In genomic region chr1:37465596-37466517, GRCh38 we compare ENCODE assay signal across 15 cellular contexts. TPM values are rescaled to one million over a fixed set of nuclear protein-coding genes. Genes with fewer than 3 reads are reported as not detected.
DNase-seq lines count a peak whose midpoint lies in the region; ATAC-seq and TF ChIP-seq lines count a peak whose summit lies in the region.
"Had no signal": no experiment of that assay in that cellular context is flagged by ENCODE, and none has a peak within 500 bp of the region (broad histone marks: within the 10 kb centered on the region; RNA-seq: fewer than 3 reads in every experiment).

No MANE protein-coding gene starts in this region.

- intact Hi-C loops in breast epithelium (cut with DNase I; ENCODE audit: low total_unique reads) (no loop called here), left lung (cut with DNase I) (no loop called here)

- H3K4me1 ChIP-seq in breast epithelium (peaks cover 0 to 6% of the 10 kb centered on the region in 2 donors), left lung (peaks cover 0 to 2% of the 10 kb centered on the region in 2 donors)

- H3K9me3 Mint-ChIP-seq in stimulated activated effector memory CD8-positive, alpha-beta T cell treated with anti-CD3 and anti-CD28 coated beads, Interleukin-12 subunit alpha, Interleukin-12 subunit beta, amount 100 ng/mL, for 72 hours, result no peaks in the 10 kb centered on the region
- H3K9me3 Mint-ChIP-seq: activated CD4-positive, alpha-beta T cell treated with anti-CD3 and anti-CD28 coated beads, Interleukin-2, amount 10 ng/mL, durations not matched to agents 24 days and 14 days; activated naive CD8-positive, alpha-beta T cell treated with anti-CD3 and anti-CD28 coated beads, Interleukin-2, amount 10 ng/mL, durations not matched to agents 7 days and 5 days; CD14-positive monocyte; GM23338; naive B cell had no signal

- H3K4me3 ChIP-seq in breast epithelium (no peak overlapping the region), left lung (no peak overlapping the region)
- H3K4me3 ChIP-seq: GM23338 had no signal

- no peak for TF ChIP-seq POLR2A in breast epithelium (IDR thresholded peaks at IDR 0.05)

- DNase-seq in NCI-H446 (lab: John Stamatoyannopoulos, UW) (peak; percentile 36 to 79), breast epithelium (ENCODE audit: low spot score in 2 of 2) (peak in 1 of 2 donors; percentile 45), left lung (no peak), NCI-H82 (lab: John Stamatoyannopoulos, UW) (no peak), dermis blood vessel endothelial cell (no peak)
- no peak for DNase-seq in stimulated activated effector memory CD8-positive, alpha-beta T cell treated with anti-CD3 and anti-CD28 coated beads, Interleukin-12 subunit alpha, Interleukin-12 subunit beta, amount 100 ng/mL, for 72 hours (ENCODE audit: low spot score in 2 of 2)
- no peak for DNase-seq in activated effector memory CD4-positive, alpha-beta T cell treated with anti-CD3 and anti-CD28 coated beads, Interleukin-2, amount 50 U/mL, for 16 hours
- DNase-seq: activated CD4-positive, alpha-beta T cell treated with anti-CD3 and anti-CD28 coated beads, Interleukin-2, amount 10 ng/mL, durations not matched to agents 24 days and 14 days; activated naive CD8-positive, alpha-beta T cell treated with anti-CD3 and anti-CD28 coated beads, Interleukin-2, amount 10 ng/mL, durations not matched to agents 7 days and 5 days; activated T-cell treated with anti-CD3 and anti-CD28 coated beads for 4 hours; DMS53; naive B cell had no signal

- no peak overlapping the region for H3K4me3 Mint-ChIP-seq in stimulated activated effector memory CD8-positive, alpha-beta T cell treated with anti-CD3 and anti-CD28 coated beads, Interleukin-12 subunit alpha, Interleukin-12 subunit beta, amount 100 ng/mL, for 72 hours
- H3K4me3 Mint-ChIP-seq: activated CD4-positive, alpha-beta T cell treated with anti-CD3 and anti-CD28 coated beads, Interleukin-2, amount 10 ng/mL, durations not matched to agents 24 days and 14 days; activated naive CD8-positive, alpha-beta T cell treated with anti-CD3 and anti-CD28 coated beads, Interleukin-2, amount 10 ng/mL, durations not matched to agents 7 days and 5 days; CD14-positive monocyte; GM23338; naive B cell had no signal

- no peak overlapping the region for H3K27ac Mint-ChIP-seq in stimulated activated effector memory CD8-positive, alpha-beta T cell treated with anti-CD3 and anti-CD28 coated beads, Interleukin-12 subunit alpha, Interleukin-12 subunit beta, amount 100 ng/mL, for 72 hours
- H3K27ac Mint-ChIP-seq: activated CD4-positive, alpha-beta T cell treated with anti-CD3 and anti-CD28 coated beads, Interleukin-2, amount 10 ng/mL, durations not matched to agents 24 days and 14 days; activated naive CD8-positive, alpha-beta T cell treated with anti-CD3 and anti-CD28 coated beads, Interleukin-2, amount 10 ng/mL, durations not matched to agents 7 days and 5 days; CD14-positive monocyte; GM23338; naive B cell had no signal

- H3K36me3 Mint-ChIP-seq in stimulated activated effector memory CD8-positive, alpha-beta T cell treated with anti-CD3 and anti-CD28 coated beads, Interleukin-12 subunit alpha, Interleukin-12 subunit beta, amount 100 ng/mL, for 72 hours, result no peaks in the 10 kb centered on the region
- H3K36me3 Mint-ChIP-seq: activated naive CD8-positive, alpha-beta T cell treated with anti-CD3 and anti-CD28 coated beads, Interleukin-2, amount 10 ng/mL, durations not matched to agents 7 days and 5 days; CD14-positive monocyte; naive B cell had no signal

- H3K36me3 ChIP-seq in breast epithelium, result no peaks in the 10 kb centered on the region
- H3K36me3 ChIP-seq in left lung, result no peaks in the 10 kb centered on the region

- ATAC-seq in left lung (peak; percentile 64), GM21717 (IDR thresholded peaks at IDR 0.05; ENCODE audit: unreplicated experiment) (no peak)
- peak; percentile 64 for ATAC-seq in stimulated activated effector memory CD8-positive, alpha-beta T cell treated with anti-CD3 and anti-CD28 coated beads, Interleukin-12 subunit alpha, Interleukin-12 subunit beta, amount 100 ng/mL, for 72 hours
- ATAC-seq: GM23338 had no signal

- H3K27ac ChIP-seq in breast epithelium, result peak overlapping the region; percentile 73 to 81
- no peak overlapping the region for H3K27ac ChIP-seq in left lung

- H3K27me3 ChIP-seq in breast epithelium, result no peaks in the 10 kb centered on the region
- no peaks in the 10 kb centered on the region for H3K27me3 ChIP-seq in left lung

- TF ChIP-seq CTCF in breast epithelium (IDR thresholded peaks at IDR 0.05), result no peak
- TF ChIP-seq CTCF in left lung (IDR thresholded peaks at IDR 0.05), result no peak

- H3K9me3 ChIP-seq in breast epithelium (no peaks in the 10 kb centered on the region), left lung (no peaks in the 10 kb centered on the region)

- H3K4me1 Mint-ChIP-seq in stimulated activated effector memory CD8-positive, alpha-beta T cell treated with anti-CD3 and anti-CD28 coated beads, Interleukin-12 subunit alpha, Interleukin-12 subunit beta, amount 100 ng/mL, for 72 hours, result peaks cover 7% of the 10 kb centered on the region
- H3K4me1 Mint-ChIP-seq: GM23338, naive B cell had no signal

RNA-seq across cellular contexts. Expression of gene ZC3H12A, which starts 8.5 kb away (rescaled TPM):
- total RNA-seq in breast epithelium (10 to 100 TPM in 2 of 3 donors, 1 to 10 TPM in 1; 5.8 to 82.8 (median 76.7) TPM), left lung (10 to 100 TPM; 10.2 to 28.0 TPM), dermis blood vessel endothelial cell (3.3 and 5.4 TPM in 2 replicates)

RNA-seq across cellular contexts. Expression of gene MEAF6, which starts 48.7 kb away (rescaled TPM):
- 100 to 1,000 TPM in 1 of 3 donors, 10 to 100 TPM in 2; 78.2 to 140 (median 87.2) TPM for total RNA-seq in breast epithelium
- total RNA-seq in left lung, result 10 to 100 TPM; 47.7 to 56.0 TPM
- total RNA-seq in dermis blood vessel endothelial cell, result 49.7 and 82.9 TPM in 2 replicates

Comparison
In these comparisons a context has a peak if more than half of its experiments do, and no peak if none do; other contexts are left out.
1. DNase-seq: peak in NCI-H446 (2 of 2); none in left lung (0 of 2), stimulated activated effector memory CD8-positive, alpha-beta T cell treated with anti-CD3 and anti-CD28 coated beads, Interleukin-12 subunit alpha, Interleukin-12 subunit beta, amount 100 ng/mL, for 72 hours (0 of 2), NCI-H82 (single experiment), activated effector memory CD4-positive, alpha-beta T cell treated with anti-CD3 and anti-CD28 coated beads, Interleukin-2, amount 50 U/mL, for 16 hours (single experiment) and dermis blood vessel endothelial cell (single experiment).
2. H3K27ac ChIP-seq: peak in breast epithelium (2 of 2); none in left lung (0 of 2).